ENCODE assay signal across 24 cellular contexts in the genomic region with DNA sequence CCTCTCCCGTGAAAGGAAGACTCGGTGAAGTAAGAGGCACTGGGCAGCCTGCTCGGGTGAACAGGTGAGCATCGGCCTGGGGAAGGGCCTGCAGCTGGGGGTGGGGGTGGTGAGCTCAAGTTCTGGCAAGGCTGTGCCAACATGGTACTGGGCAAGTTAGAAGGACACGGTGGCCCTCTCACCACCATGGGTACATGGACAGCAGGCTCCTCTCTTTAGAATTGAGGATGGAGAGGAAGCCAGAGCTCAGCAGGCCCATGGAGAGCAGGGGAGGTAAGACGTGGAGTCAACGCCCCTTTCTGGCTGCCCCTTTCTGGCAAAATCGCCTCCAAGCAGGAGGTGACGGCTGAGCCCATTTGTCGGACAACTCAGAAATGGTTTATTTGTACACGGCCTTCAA.
"Had no signal": no experiment of that assay in that cellular context is flagged by ENCODE, and none has a peak within 500 bp of the region (broad histone marks: within the 10 kb centered on the region; RNA-seq: fewer than 3 reads in every experiment).

No MANE protein-coding gene starts in this region.

- H3K27me3 ChIP-seq: adrenal gland, body of pancreas had no signal

- H3K9me3 Mint-ChIP-seq: activated CD4-positive, alpha-beta memory T cell treated with anti-CD3 and anti-CD28 coated beads, Interleukin-2, amount 10 ng/mL, durations not matched to agents 7 days and 5 days; activated CD4-positive, alpha-beta T cell treated with anti-CD3 and anti-CD28 coated beads, Interleukin-2, amount 10 ng/mL, durations not matched to agents 7 days and 5 days; activated naive CD4-positive, alpha-beta T cell treated with anti-CD3 and anti-CD28 coated beads for 36 hours; activated naive CD4-positive, alpha-beta T cell treated with anti-CD3 and anti-CD28 coated beads, Interleukin-2, amount 50 U/mL, for 24 hours; activated naive CD8-positive, alpha-beta T cell treated with anti-CD3 and anti-CD28 coated beads for 36 hours; activated naive CD8-positive, alpha-beta T cell treated with anti-CD3 and anti-CD28 coated beads, Interleukin-2, amount 50 U/mL, for 24 hours; activated T-helper 1 cell treated with anti-CD3 and anti-CD28 coated beads, Interleukin-12 subunit alpha, Interleukin-12 subunit beta, Interleukin-2, Interleukin-4 antibody, amounts not matched to agents 30 ng/mL and 10 ng/mL and 1 ng/mL, durations not matched to agents 14 hours and 24 hours and 36 hours; activated T-helper 2 cell treated with anti-CD3 and anti-CD28 coated beads, Interferon-gamma antibody, Interleukin-2, Interleukin-4, amounts not matched to agents 10 μg/mL and 5 μg/mL and 100 μg/mL, durations not matched to agents 14 hours and 24 hours and 36 hours had no signal

- H3K4me1 ChIP-seq: adrenal gland, body of pancreas had no signal

- H3K36me3 Mint-ChIP-seq: activated naive CD4-positive, alpha-beta T cell treated with anti-CD3 and anti-CD28 coated beads, Interleukin-2, amount 50 U/mL, for 24 hours; activated naive CD8-positive, alpha-beta T cell treated with anti-CD3 and anti-CD28 coated beads for 36 hours had no signal

- ATAC-seq: activated naive CD8-positive, alpha-beta T cell treated with anti-CD3 and anti-CD28 coated beads, Interleukin-2, amount 50 U/mL, for 24 hours; body of pancreas; esophagus mucosa had no signal

- H3K4me3 ChIP-seq: adrenal gland, body of pancreas had no signal

- DNase-seq: activated CD4-positive, alpha-beta memory T cell treated with anti-CD3 and anti-CD28 coated beads, Interleukin-2, amount 10 ng/mL, durations not matched to agents 7 days and 5 days; activated CD4-positive, alpha-beta T cell treated with anti-CD3 and anti-CD28 coated beads for 1 hour; activated CD4-positive, alpha-beta T cell treated with anti-CD3 and anti-CD28 coated beads for 4 hours; activated CD4-positive, alpha-beta T cell treated with anti-CD3 and anti-CD28 coated beads, Interleukin-2, amount 10 ng/mL, durations not matched to agents 7 days and 5 days; activated CD4-positive, alpha-beta T cell treated with anti-CD3 and anti-CD28 coated beads, Interleukin-2, amount 50 U/mL, for 4 hours; activated effector memory CD4-positive, alpha-beta T cell treated with anti-CD3 and anti-CD28 coated beads, Interleukin-2, amount 50 U/mL, for 16 hours; activated naive CD4-positive, alpha-beta T cell treated with anti-CD3 and anti-CD28 coated beads for 36 hours; activated naive CD8-positive, alpha-beta T cell treated with anti-CD3 and anti-CD28 coated beads for 36 hours; activated naive CD8-positive, alpha-beta T cell treated with anti-CD3 and anti-CD28 coated beads, Interleukin-2, amount 50 U/mL, for 24 hours; activated T-cell treated with anti-CD3 and anti-CD28 coated beads, Interleukin-2, amount 50 U/mL, for 1 hour; activated T-cell treated with anti-CD3 and anti-CD28 coated beads, Interleukin-2, amount 50 U/mL, for 48 hours; amygdala; aorta; body of pancreas; caudate nucleus; effector CD8-positive, alpha-beta T cell; foreskin fibroblast; head of caudate nucleus; T-helper 2 cell had no signal

- H3K4me3 Mint-ChIP-seq: activated CD4-positive, alpha-beta memory T cell treated with anti-CD3 and anti-CD28 coated beads, Interleukin-2, amount 10 ng/mL, durations not matched to agents 7 days and 5 days; activated CD4-positive, alpha-beta T cell treated with anti-CD3 and anti-CD28 coated beads, Interleukin-2, amount 10 ng/mL, durations not matched to agents 7 days and 5 days; activated naive CD4-positive, alpha-beta T cell treated with anti-CD3 and anti-CD28 coated beads for 36 hours; activated naive CD4-positive, alpha-beta T cell treated with anti-CD3 and anti-CD28 coated beads, Interleukin-2, amount 50 U/mL, for 24 hours; activated naive CD8-positive, alpha-beta T cell treated with anti-CD3 and anti-CD28 coated beads for 36 hours; activated naive CD8-positive, alpha-beta T cell treated with anti-CD3 and anti-CD28 coated beads, Interleukin-2, amount 50 U/mL, for 24 hours; activated T-helper 1 cell treated with anti-CD3 and anti-CD28 coated beads, Interleukin-12 subunit alpha, Interleukin-12 subunit beta, Interleukin-2, Interleukin-4 antibody, amounts not matched to agents 30 ng/mL and 10 ng/mL and 1 ng/mL, durations not matched to agents 14 hours and 24 hours and 36 hours had no signal

- H3K27ac Mint-ChIP-seq: activated CD4-positive, alpha-beta memory T cell treated with anti-CD3 and anti-CD28 coated beads, Interleukin-2, amount 10 ng/mL, durations not matched to agents 7 days and 5 days; activated CD4-positive, alpha-beta T cell treated with anti-CD3 and anti-CD28 coated beads, Interleukin-2, amount 10 ng/mL, durations not matched to agents 7 days and 5 days; activated naive CD4-positive, alpha-beta T cell treated with anti-CD3 and anti-CD28 coated beads for 36 hours; activated naive CD4-positive, alpha-beta T cell treated with anti-CD3 and anti-CD28 coated beads, Interleukin-2, amount 50 U/mL, for 24 hours; activated naive CD8-positive, alpha-beta T cell treated with anti-CD3 and anti-CD28 coated beads for 36 hours; activated naive CD8-positive, alpha-beta T cell treated with anti-CD3 and anti-CD28 coated beads, Interleukin-2, amount 50 U/mL, for 24 hours; activated T-helper 1 cell treated with anti-CD3 and anti-CD28 coated beads, Interleukin-12 subunit alpha, Interleukin-12 subunit beta, Interleukin-2, Interleukin-4 antibody, amounts not matched to agents 30 ng/mL and 10 ng/mL and 1 ng/mL, durations not matched to agents 14 hours and 24 hours and 36 hours; activated T-helper 2 cell treated with anti-CD3 and anti-CD28 coated beads, Interferon-gamma antibody, Interleukin-2, Interleukin-4, amounts not matched to agents 10 μg/mL and 5 μg/mL and 100 μg/mL, durations not matched to agents 14 hours and 24 hours and 36 hours had no signal

- H3K36me3 ChIP-seq: adrenal gland had no signal

- H3K4me1 Mint-ChIP-seq: activated CD4-positive, alpha-beta memory T cell treated with anti-CD3 and anti-CD28 coated beads, Interleukin-2, amount 10 ng/mL, durations not matched to agents 7 days and 5 days; activated CD4-positive, alpha-beta T cell treated with anti-CD3 and anti-CD28 coated beads, Interleukin-2, amount 10 ng/mL, durations not matched to agents 7 days and 5 days; activated naive CD4-positive, alpha-beta T cell treated with anti-CD3 and anti-CD28 coated beads, Interleukin-2, amount 50 U/mL, for 24 hours; activated naive CD8-positive, alpha-beta T cell treated with anti-CD3 and anti-CD28 coated beads for 36 hours; activated naive CD8-positive, alpha-beta T cell treated with anti-CD3 and anti-CD28 coated beads, Interleukin-2, amount 50 U/mL, for 24 hours had no signal

- H3K9me3 ChIP-seq: adrenal gland, body of pancreas had no signal

- H3K27ac ChIP-seq: adrenal gland, body of pancreas had no signal
